Comparison of ENCODE assay signal across 14 cellular contexts in the genomic region with DNA sequence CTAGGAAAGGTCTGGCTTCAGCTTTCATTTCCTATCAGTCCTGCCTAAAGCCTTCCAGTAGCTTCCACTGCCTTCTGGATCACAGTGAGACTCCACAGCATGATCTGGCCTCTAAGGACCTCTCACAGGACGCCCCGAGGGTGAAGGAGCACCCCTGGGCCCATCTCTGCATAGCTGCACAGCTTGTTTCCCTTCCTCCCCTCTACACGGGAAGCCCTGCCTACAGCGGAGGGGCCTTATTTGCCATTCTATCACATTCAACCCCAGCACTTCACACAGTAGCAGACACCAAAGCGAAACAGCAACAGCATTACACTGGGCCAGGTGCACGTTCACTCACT.
DNase-seq lines count a peak whose midpoint lies in the region; ATAC-seq and TF ChIP-seq lines count a peak whose summit lies in the region.
"Had no signal": no experiment of that assay in that cellular context is flagged by ENCODE, and none has a peak within 500 bp of the region (broad histone marks: within the 10 kb centered on the region; RNA-seq: fewer than 3 reads in every experiment).

No MANE protein-coding gene starts in this region.

- ATAC-seq in gastroesophageal sphincter (no peak), GM21528 (IDR thresholded peaks at IDR 0.05; ENCODE audit: low FRiP score, unreplicated experiment) (no peak)
- no peak for ATAC-seq in stimulated activated effector memory CD8-positive, alpha-beta T cell treated with anti-CD3 and anti-CD28 coated beads, Interleukin-12 subunit alpha, Interleukin-12 subunit beta, amount 100 ng/mL, for 72 hours
- ATAC-seq: mucosa of descending colon, sciatic nerve, SK-N-SH treated with all-trans-retinoic acid at 6 μM for 48 hours had no signal

- no peaks in the 10 kb centered on the region for H3K9me3 ChIP-seq in gastroesophageal sphincter
- H3K9me3 ChIP-seq: mucosa of descending colon had no signal

- no peak for TF ChIP-seq EP300 in gastroesophageal sphincter (IDR thresholded peaks at IDR 0.05)

- H3K27me3 Mint-ChIP-seq in T-helper 2 cell treated with Interferon-gamma antibody and Interleukin-4, amounts not matched to agents 5 μg/mL and 100 μg/mL, for 36 hours (ENCODE audit: low read depth), result no peaks in the 10 kb centered on the region
- H3K27me3 Mint-ChIP-seq in glutamatergic neuron (ENCODE audit: unreplicated experiment), result peaks cover 7% of the 10 kb centered on the region

- no peak overlapping the region for H3K4me3 ChIP-seq in gastroesophageal sphincter
- H3K4me3 ChIP-seq: mucosa of descending colon had no signal

- 83% methylated on average over 1 of the region's 6 CpGs; no CpG with 5 or more reads in 1 of the 2 donors for WGBS in gastroesophageal sphincter (ENCODE audit: low coverage in 1 of 2), 2 donors

- peak overlapping the region; percentile 42 for H3K27ac Mint-ChIP-seq in T-helper 2 cell treated with Interferon-gamma antibody and Interleukin-4, amounts not matched to agents 5 μg/mL and 100 μg/mL, for 36 hours
- peak overlapping the region; percentile 40 for H3K27ac Mint-ChIP-seq in stimulated activated effector memory CD8-positive, alpha-beta T cell treated with anti-CD3 and anti-CD28 coated beads, Interleukin-12 subunit alpha, Interleukin-12 subunit beta, amount 100 ng/mL, for 72 hours
- no peak overlapping the region for H3K27ac Mint-ChIP-seq in glutamatergic neuron (ENCODE audit: unreplicated experiment)

- no peaks in the 10 kb centered on the region for H3K27me3 ChIP-seq in gastroesophageal sphincter

- no peaks in the 10 kb centered on the region for H3K36me3 Mint-ChIP-seq in T-helper 2 cell treated with Interferon-gamma antibody and Interleukin-4, amounts not matched to agents 5 μg/mL and 100 μg/mL, for 36 hours (ENCODE audit: low read depth)
- no peaks in the 10 kb centered on the region for H3K36me3 Mint-ChIP-seq in stimulated activated effector memory CD8-positive, alpha-beta T cell treated with anti-CD3 and anti-CD28 coated beads, Interleukin-12 subunit alpha, Interleukin-12 subunit beta, amount 100 ng/mL, for 72 hours
- no peaks in the 10 kb centered on the region for H3K36me3 Mint-ChIP-seq in glutamatergic neuron (ENCODE audit: unreplicated experiment)

- H3K27ac ChIP-seq in gastroesophageal sphincter, result peak overlapping the region in 3 of 4 donors; percentile 89 to 97 (median 90)

- peaks cover 45% of the 10 kb centered on the region for H3K4me1 Mint-ChIP-seq in T-helper 2 cell treated with Interferon-gamma antibody and Interleukin-4, amounts not matched to agents 5 μg/mL and 100 μg/mL, for 36 hours (ENCODE audit: low read depth)
- H3K4me1 Mint-ChIP-seq in stimulated activated effector memory CD8-positive, alpha-beta T cell treated with anti-CD3 and anti-CD28 coated beads, Interleukin-12 subunit alpha, Interleukin-12 subunit beta, amount 100 ng/mL, for 72 hours, result peaks cover 48% of the 10 kb centered on the region
- H3K4me1 Mint-ChIP-seq in glutamatergic neuron (ENCODE audit: low read depth, unreplicated experiment), result peaks cover 16% of the 10 kb centered on the region

- peaks cover 0 to 64% (median 26%) of the 10 kb centered on the region in 3 donors for H3K4me1 ChIP-seq in gastroesophageal sphincter

- no peak for TF ChIP-seq CTCF in gastroesophageal sphincter (IDR thresholded peaks at IDR 0.05)
- no peak for TF ChIP-seq CTCF in glutamatergic neuron (IDR thresholded peaks at IDR 0.05; ENCODE audit: partially characterized antibody, unreplicated experiment)

- no peaks in the 10 kb centered on the region for H3K36me3 ChIP-seq in gastroesophageal sphincter

- DNase-seq in T-helper 2 cell treated with Interferon-gamma antibody and Interleukin-4, amounts not matched to agents 5 μg/mL and 100 μg/mL, for 36 hours (ENCODE audit: low spot score), result no peak
- DNase-seq in T-helper 2 cell (no peak), NAMALWA (ENCODE audit: low spot score) (peak; percentile 29), glutamatergic neuron (no peak), NCI-H1436 treated with DMSO at 0.1 percent for 48 hours (lab: John Stamatoyannopoulos, UW) (no peak)
- no peak for DNase-seq in stimulated activated effector memory CD8-positive, alpha-beta T cell treated with anti-CD3 and anti-CD28 coated beads, Interleukin-12 subunit alpha, Interleukin-12 subunit beta, amount 100 ng/mL, for 72 hours (ENCODE audit: low spot score in 2 of 2)
- DNase-seq: activated CD4-positive, alpha-beta T cell treated with anti-CD3 and anti-CD28 coated beads for 4 hours; NCI-H748 treated with DMSO at 0.1 percent for 48 hours; trophoblast cell had no signal

- peak overlapping the region; percentile 90 for H3K4me3 Mint-ChIP-seq in T-helper 2 cell treated with Interferon-gamma antibody and Interleukin-4, amounts not matched to agents 5 μg/mL and 100 μg/mL, for 36 hours
- H3K4me3 Mint-ChIP-seq in stimulated activated effector memory CD8-positive, alpha-beta T cell treated with anti-CD3 and anti-CD28 coated beads, Interleukin-12 subunit alpha, Interleukin-12 subunit beta, amount 100 ng/mL, for 72 hours, result no peak overlapping the region
- no peak overlapping the region for H3K4me3 Mint-ChIP-seq in glutamatergic neuron (ENCODE audit: unreplicated experiment)

- TF ChIP-seq POLR2A in gastroesophageal sphincter (IDR thresholded peaks at IDR 0.05), result no peak

- no peaks in the 10 kb centered on the region for H3K9me3 Mint-ChIP-seq in T-helper 2 cell treated with Interferon-gamma antibody and Interleukin-4, amounts not matched to agents 5 μg/mL and 100 μg/mL, for 36 hours
- no peaks in the 10 kb centered on the region for H3K9me3 Mint-ChIP-seq in stimulated activated effector memory CD8-positive, alpha-beta T cell treated with anti-CD3 and anti-CD28 coated beads, Interleukin-12 subunit alpha, Interleukin-12 subunit beta, amount 100 ng/mL, for 72 hours
- peaks cover 11% of the 10 kb centered on the region for H3K9me3 Mint-ChIP-seq in glutamatergic neuron (ENCODE audit: unreplicated experiment)
